Comparison of ENCODE assay signal across 1 cellular context in the genomic region with DNA sequence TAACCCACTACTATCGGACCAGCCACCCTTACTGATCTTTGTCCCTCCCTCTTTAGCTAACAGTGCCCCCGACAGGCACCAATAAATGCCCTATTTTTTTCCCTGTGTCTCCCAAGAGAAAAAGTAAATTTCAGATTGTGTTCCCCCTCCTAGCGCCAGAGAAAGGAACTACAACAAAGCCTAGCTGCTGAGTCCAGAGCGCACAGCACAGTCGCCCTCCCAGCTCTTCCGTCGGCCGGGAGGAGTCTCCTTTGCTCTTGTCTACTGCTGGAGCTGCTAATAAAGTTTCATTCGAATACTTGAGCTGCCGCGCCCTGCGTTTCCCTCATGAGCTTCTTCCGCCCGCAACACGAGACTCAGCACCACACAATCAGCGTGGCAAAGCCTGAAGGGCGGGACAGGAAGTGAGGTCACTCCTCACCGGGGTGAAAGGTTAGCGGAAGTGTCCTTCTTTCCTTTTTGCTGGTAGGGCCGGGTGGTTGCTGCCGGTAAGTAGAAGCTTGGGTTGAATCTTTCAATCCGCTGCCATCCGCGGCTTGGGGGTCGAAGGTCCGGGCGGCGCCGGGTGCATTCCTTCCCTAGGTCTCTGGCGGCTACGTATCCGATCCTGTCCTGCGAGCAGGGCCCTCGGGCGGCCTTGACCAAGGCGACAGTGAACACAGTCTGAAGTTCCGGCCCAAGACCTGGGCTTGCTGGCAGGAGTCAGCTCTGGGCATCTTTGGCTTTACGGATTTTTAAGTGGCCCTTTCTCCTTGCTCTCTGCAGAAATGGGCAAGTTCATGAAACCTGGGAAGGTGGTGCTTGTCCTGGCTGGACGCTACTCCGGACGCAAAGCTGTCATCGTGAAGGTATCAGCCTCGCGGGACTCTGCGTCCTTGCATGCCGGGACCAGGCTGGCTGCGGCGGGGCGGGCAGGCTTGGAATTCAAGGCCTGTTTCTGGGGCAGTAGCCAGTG.
TF ChIP-seq lines count a peak whose summit lies in the region.

A gene (plus strand): TSS at position 436 of the 955 bp plus-strand sequence. CDS start 332 bp downstream, at position 768.

TF ChIP-seq in HepG2, 621 proteins besides CTCF, POLR2A, EP300 and RAD21 (continued from another document and continues in another):
- peak; percentile 87 for TF ChIP-seq ZNF607 (CRISPR knock-in tag; IDR thresholded peaks at IDR 0.05; ENCODE audit: borderline replicate concordance)
- TF ChIP-seq TP53 (CRISPR knock-in tag; conservative IDR thresholded peaks at IDR 0.05), result peak; percentile 94
- TF ChIP-seq TEAD3 (CRISPR knock-in tag; optimal IDR thresholded peaks at IDR 0.05; ENCODE audit: borderline replicate concordance), result peak; percentile 99
- peak; percentile 83 for TF ChIP-seq HOXD1 (CRISPR knock-in tag; IDR thresholded peaks at IDR 0.05)
- TF ChIP-seq SSRP1 (CRISPR knock-in tag; IDR thresholded peaks at IDR 0.05), result peak; percentile 97
- TF ChIP-seq SALL1 (CRISPR knock-in tag; IDR thresholded peaks at IDR 0.05), result peak; percentile 98
- TF ChIP-seq, protein P1, sequence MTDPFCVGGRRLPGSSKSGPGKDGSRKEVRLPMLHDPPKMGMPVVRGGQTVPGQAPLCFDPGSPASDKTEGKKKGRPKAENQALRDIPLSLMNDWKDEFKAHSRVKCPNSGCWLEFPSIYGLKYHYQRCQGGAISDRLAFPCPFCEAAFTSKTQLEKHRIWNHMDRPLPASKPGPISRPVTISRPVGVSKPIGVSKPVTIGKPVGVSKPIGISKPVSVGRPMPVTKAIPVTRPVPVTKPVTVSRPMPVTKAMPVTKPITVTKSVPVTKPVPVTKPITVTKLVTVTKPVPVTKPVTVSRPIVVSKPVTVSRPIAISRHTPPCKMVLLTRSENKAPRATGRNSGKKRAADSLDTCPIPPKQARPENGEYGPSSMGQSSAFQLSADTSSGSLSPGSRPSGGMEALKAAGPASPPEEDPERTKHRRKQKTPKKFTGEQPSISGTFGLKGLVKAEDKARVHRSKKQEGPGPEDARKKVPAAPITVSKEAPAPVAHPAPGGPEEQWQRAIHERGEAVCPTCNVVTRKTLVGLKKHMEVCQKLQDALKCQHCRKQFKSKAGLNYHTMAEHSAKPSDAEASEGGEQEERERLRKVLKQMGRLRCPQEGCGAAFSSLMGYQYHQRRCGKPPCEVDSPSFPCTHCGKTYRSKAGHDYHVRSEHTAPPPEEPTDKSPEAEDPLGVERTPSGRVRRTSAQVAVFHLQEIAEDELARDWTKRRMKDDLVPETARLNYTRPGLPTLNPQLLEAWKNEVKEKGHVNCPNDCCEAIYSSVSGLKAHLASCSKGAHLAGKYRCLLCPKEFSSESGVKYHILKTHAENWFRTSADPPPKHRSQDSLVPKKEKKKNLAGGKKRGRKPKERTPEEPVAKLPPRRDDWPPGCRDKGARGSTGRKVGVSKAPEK (CRISPR knock-in tag; IDR thresholded peaks at IDR 0.05; ENCODE audit: borderline replicate concordance), result peak; percentile 78; the same call in 1 of the 2 replicates
- TF ChIP-seq, protein P2, sequence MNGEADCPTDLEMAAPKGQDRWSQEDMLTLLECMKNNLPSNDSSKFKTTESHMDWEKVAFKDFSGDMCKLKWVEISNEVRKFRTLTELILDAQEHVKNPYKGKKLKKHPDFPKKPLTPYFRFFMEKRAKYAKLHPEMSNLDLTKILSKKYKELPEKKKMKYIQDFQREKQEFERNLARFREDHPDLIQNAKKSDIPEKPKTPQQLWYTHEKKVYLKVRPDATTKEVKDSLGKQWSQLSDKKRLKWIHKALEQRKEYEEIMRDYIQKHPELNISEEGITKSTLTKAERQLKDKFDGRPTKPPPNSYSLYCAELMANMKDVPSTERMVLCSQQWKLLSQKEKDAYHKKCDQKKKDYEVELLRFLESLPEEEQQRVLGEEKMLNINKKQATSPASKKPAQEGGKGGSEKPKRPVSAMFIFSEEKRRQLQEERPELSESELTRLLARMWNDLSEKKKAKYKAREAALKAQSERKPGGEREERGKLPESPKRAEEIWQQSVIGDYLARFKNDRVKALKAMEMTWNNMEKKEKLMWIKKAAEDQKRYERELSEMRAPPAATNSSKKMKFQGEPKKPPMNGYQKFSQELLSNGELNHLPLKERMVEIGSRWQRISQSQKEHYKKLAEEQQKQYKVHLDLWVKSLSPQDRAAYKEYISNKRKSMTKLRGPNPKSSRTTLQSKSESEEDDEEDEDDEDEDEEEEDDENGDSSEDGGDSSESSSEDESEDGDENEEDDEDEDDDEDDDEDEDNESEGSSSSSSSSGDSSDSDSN (CRISPR knock-in tag; IDR thresholded peaks at IDR 0.05), result peak; percentile 85
- TF ChIP-seq DPF2 (CRISPR knock-in tag; IDR thresholded peaks at IDR 0.05; ENCODE audit: borderline replicate concordance, low read depth), result peak; percentile 52; the same call in 1 of the 2 replicates
- TF ChIP-seq, protein P3, sequence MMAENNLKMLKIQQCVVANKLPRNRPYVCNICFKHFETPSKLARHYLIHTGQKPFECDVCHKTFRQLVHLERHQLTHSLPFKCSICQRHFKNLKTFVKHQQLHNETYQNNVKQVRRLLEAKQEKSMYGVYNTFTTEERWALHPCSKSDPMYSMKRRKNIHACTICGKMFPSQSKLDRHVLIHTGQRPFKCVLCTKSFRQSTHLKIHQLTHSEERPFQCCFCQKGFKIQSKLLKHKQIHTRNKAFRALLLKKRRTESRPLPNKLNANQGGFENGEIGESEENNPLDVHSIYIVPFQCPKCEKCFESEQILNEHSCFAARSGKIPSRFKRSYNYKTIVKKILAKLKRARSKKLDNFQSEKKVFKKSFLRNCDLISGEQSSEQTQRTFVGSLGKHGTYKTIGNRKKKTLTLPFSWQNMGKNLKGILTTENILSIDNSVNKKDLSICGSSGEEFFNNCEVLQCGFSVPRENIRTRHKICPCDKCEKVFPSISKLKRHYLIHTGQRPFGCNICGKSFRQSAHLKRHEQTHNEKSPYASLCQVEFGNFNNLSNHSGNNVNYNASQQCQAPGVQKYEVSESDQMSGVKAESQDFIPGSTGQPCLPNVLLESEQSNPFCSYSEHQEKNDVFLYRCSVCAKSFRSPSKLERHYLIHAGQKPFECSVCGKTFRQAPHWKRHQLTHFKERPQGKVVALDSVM (CRISPR knock-in tag; IDR thresholded peaks at IDR 0.05), result peak; percentile 68
- peak; percentile 87; the same call in 1 of the 2 replicates for TF ChIP-seq NFKBIZ (CRISPR knock-in tag; IDR thresholded peaks at IDR 0.05)
- TF ChIP-seq GPN1 (CRISPR knock-in tag; IDR thresholded peaks at IDR 0.05; ENCODE audit: borderline replicate concordance), result 0 out of 2 replicates have a peak, but pooled peaks have one; percentile 87
- TF ChIP-seq, protein P4, sequence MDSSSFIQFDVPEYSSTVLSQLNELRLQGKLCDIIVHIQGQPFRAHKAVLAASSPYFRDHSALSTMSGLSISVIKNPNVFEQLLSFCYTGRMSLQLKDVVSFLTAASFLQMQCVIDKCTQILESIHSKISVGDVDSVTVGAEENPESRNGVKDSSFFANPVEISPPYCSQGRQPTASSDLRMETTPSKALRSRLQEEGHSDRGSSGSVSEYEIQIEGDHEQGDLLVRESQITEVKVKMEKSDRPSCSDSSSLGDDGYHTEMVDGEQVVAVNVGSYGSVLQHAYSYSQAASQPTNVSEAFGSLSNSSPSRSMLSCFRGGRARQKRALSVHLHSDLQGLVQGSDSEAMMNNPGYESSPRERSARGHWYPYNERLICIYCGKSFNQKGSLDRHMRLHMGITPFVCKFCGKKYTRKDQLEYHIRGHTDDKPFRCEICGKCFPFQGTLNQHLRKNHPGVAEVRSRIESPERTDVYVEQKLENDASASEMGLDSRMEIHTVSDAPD (CRISPR knock-in tag; IDR thresholded peaks at IDR 0.05), result peak; percentile 89; the same call in 1 of the 2 replicates
- peak; percentile 91 for TF ChIP-seq KLF9 (CRISPR knock-in tag; IDR thresholded peaks at IDR 0.05; ENCODE audit: low read depth)
- TF ChIP-seq KDM6A (CRISPR knock-in tag; IDR thresholded peaks at IDR 0.05; ENCODE audit: low read depth), result no peak
- TF ChIP-seq, protein P5, sequence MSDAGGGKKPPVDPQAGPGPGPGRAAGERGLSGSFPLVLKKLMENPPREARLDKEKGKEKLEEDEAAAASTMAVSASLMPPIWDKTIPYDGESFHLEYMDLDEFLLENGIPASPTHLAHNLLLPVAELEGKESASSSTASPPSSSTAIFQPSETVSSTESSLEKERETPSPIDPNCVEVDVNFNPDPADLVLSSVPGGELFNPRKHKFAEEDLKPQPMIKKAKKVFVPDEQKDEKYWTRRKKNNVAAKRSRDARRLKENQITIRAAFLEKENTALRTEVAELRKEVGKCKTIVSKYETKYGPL (CRISPR knock-in tag; IDR thresholded peaks at IDR 0.05), result no peak
- peak; percentile 99 for TF ChIP-seq ZNF605 (CRISPR knock-in tag; IDR thresholded peaks at IDR 0.05)
- peak; percentile 78; the same call in 1 of the 2 replicates for TF ChIP-seq ZNF570 (CRISPR knock-in tag; IDR thresholded peaks at IDR 0.05; ENCODE audit: borderline replicate concordance)
- TF ChIP-seq ZNF510 (CRISPR knock-in tag; IDR thresholded peaks at IDR 0.05; ENCODE audit: low read depth), result 0 out of 2 replicates have a peak, but pooled peaks have one; percentile 80
- no peak for TF ChIP-seq ZNF549 (CRISPR knock-in tag; IDR thresholded peaks at IDR 0.05)
- peak; percentile 46; the same call in 1 of the 2 replicates for TF ChIP-seq TEAD2 (CRISPR knock-in tag; IDR thresholded peaks at IDR 0.05)
- TF ChIP-seq SP1 (IDR thresholded peaks at IDR 0.05), result no peak
- TF ChIP-seq SP1 (CRISPR knock-in tag; IDR thresholded peaks at IDR 0.05), result peak; percentile 98
- TF ChIP-seq SRSF9 (IDR thresholded peaks at IDR 0.05; ENCODE audit: borderline replicate concordance, insufficient read depth, low read depth, low read length, poor library complexity, severe bottlenecking), result no peak
- peak; percentile 60 for TF ChIP-seq ZEB1 (IDR thresholded peaks at IDR 0.05; ENCODE audit: insufficient replicate concordance, low read depth)
- TF ChIP-seq, protein P6, sequence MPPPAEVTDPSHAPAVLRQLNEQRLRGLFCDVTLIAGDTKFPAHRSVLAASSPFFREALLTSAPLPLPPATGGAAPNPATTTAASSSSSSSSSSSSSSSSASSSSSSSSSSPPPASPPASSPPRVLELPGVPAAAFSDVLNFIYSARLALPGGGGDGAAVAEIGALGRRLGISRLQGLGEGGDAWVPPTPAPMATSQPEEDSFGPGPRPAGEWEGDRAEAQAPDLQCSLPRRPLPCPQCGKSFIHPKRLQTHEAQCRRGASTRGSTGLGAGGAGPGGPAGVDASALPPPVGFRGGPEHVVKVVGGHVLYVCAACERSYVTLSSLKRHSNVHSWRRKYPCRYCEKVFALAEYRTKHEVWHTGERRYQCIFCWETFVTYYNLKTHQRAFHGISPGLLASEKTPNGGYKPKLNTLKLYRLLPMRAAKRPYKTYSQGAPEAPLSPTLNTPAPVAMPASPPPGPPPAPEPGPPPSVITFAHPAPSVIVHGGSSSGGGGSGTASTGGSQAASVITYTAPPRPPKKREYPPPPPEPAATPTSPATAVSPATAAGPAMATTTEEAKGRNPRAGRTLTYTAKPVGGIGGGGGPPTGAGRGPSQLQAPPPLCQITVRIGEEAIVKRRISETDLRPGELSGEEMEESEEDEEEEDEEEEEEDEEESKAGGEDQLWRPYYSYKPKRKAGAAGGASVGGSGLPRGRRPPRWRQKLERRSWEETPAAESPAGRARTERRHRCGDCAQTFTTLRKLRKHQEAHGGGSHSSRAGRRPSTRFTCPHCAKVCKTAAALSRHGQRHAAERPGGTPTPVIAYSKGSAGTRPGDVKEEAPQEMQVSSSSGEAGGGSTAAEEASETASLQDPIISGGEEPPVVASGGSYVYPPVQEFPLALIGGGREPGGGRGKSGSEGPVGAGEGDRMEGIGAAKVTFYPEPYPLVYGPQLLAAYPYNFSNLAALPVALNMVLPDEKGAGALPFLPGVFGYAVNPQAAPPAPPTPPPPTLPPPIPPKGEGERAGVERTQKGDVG (CRISPR knock-in tag; IDR thresholded peaks at IDR 0.05; ENCODE audit: borderline replicate concordance), result peak; percentile 99; the same call in 1 of the 2 replicates
- no peak; the same call in 1 of the 2 replicates for TF ChIP-seq ATRX (CRISPR knock-in tag; IDR thresholded peaks at IDR 0.05; ENCODE audit: borderline replicate concordance)
- TF ChIP-seq, protein P7, sequence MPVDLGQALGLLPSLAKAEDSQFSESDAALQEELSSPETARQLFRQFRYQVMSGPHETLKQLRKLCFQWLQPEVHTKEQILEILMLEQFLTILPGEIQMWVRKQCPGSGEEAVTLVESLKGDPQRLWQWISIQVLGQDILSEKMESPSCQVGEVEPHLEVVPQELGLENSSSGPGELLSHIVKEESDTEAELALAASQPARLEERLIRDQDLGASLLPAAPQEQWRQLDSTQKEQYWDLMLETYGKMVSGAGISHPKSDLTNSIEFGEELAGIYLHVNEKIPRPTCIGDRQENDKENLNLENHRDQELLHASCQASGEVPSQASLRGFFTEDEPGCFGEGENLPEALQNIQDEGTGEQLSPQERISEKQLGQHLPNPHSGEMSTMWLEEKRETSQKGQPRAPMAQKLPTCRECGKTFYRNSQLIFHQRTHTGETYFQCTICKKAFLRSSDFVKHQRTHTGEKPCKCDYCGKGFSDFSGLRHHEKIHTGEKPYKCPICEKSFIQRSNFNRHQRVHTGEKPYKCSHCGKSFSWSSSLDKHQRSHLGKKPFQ (CRISPR knock-in tag; IDR thresholded peaks at IDR 0.05; ENCODE audit: insufficient replicate concordance), result peak; percentile 95
- TF ChIP-seq CREB1 (IDR thresholded peaks at IDR 0.05), result peak; percentile 96
- TF ChIP-seq CREB1 (CRISPR knock-in tag; IDR thresholded peaks at IDR 0.05), result peak; percentile 99
- no peak for TF ChIP-seq ATAD3A (CRISPR knock-in tag; IDR thresholded peaks at IDR 0.05)
- TF ChIP-seq ZNF235 (CRISPR knock-in tag; IDR thresholded peaks at IDR 0.05; ENCODE audit: borderline replicate concordance), result 0 out of 2 replicates have a peak, but pooled peaks have one; percentile 75
- TF ChIP-seq ZNF562 (CRISPR knock-in tag; IDR thresholded peaks at IDR 0.05; ENCODE audit: borderline replicate concordance), result no peak
- TF ChIP-seq, protein P8, sequence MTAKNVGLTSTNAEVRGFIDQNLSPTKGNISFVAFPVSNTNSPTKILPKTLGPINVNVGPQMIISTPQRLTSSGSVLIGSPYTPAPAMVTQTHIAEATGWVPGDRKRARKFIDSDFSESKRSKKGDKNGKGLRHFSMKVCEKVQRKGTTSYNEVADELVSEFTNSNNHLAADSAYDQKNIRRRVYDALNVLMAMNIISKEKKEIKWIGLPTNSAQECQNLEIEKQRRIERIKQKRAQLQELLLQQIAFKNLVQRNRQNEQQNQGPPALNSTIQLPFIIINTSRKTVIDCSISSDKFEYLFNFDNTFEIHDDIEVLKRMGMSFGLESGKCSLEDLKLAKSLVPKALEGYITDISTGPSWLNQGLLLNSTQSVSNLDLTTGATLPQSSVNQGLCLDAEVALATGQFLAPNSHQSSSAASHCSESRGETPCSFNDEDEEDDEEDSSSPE (CRISPR knock-in tag; IDR thresholded peaks at IDR 0.05), result peak; percentile 97
- TF ChIP-seq KDM5B (CRISPR knock-in tag; IDR thresholded peaks at IDR 0.05; ENCODE audit: borderline replicate concordance), result peak; percentile 93; the same call in 1 of the 2 replicates
- TF ChIP-seq NONO (IDR thresholded peaks at IDR 0.05), result no peak
- TF ChIP-seq NONO (CRISPR knock-in tag; conservative IDR thresholded peaks at IDR 0.05), result peak; percentile 98
- peak; percentile 96; the same call in 1 of the 2 replicates for TF ChIP-seq ZNF598 (CRISPR knock-in tag; IDR thresholded peaks at IDR 0.05; ENCODE audit: borderline replicate concordance)
- TF ChIP-seq, protein P9, sequence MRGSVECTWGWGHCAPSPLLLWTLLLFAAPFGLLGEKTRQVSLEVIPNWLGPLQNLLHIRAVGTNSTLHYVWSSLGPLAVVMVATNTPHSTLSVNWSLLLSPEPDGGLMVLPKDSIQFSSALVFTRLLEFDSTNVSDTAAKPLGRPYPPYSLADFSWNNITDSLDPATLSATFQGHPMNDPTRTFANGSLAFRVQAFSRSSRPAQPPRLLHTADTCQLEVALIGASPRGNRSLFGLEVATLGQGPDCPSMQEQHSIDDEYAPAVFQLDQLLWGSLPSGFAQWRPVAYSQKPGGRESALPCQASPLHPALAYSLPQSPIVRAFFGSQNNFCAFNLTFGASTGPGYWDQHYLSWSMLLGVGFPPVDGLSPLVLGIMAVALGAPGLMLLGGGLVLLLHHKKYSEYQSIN (CRISPR knock-in tag; IDR thresholded peaks at IDR 0.05; ENCODE audit: borderline replicate concordance), result no peak; the same call in 1 of the 2 replicates
